14 cellular contexts compared by ENCODE assay signal in the genomic region with DNA sequence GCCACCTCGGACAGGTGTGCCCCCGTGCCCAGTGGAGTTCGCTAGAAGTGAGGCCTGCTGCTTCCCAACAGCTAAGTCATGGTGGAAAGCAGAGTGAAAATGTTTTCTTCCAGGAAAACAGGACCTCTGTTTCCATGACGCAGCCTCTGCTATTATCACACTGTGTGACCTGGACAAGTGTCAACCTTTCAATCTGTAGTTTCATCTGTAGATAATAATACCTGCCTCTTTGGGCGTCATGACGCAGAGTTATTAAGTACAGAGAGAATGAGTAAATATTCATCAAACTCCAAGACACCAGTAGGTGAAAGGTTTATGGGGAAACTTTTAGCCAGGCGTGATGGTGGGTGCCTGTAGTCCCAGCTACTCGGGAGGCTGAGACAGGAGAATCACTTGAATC.
DNase-seq lines count a peak whose midpoint lies in the region; ATAC-seq and TF ChIP-seq lines count a peak whose summit lies in the region.
"Had no signal": no experiment of that assay in that cellular context is flagged by ENCODE, and none has a peak within 500 bp of the region (broad histone marks: within the 10 kb centered on the region; RNA-seq: fewer than 3 reads in every experiment).

No MANE protein-coding gene starts in this region.

- H2AFZ ChIP-seq in mammary epithelial cell (ENCODE audit: low read depth, low read length) = no peak overlapping the region
- no peak overlapping the region for H2AFZ ChIP-seq in hepatocyte

- H3K9me3 Mint-ChIP-seq in progenitor cell of endocrine pancreas (ENCODE audit: low read depth) = peaks cover 3% of the 10 kb centered on the region

- H3K36me3 ChIP-seq in breast epithelium (no peaks in the 10 kb centered on the region), mammary epithelial cell (ENCODE audit: insufficient read depth, low read length) (no peaks in the 10 kb centered on the region), Panc1 (ENCODE audit: control insufficient read depth, insufficient read depth, low read length) (no peaks in the 10 kb centered on the region), hepatocyte (replicated peaks; ENCODE audit: insufficient read depth, low read depth) (no peaks in the 10 kb centered on the region)

- TF ChIP-seq POLR2A in breast epithelium (IDR thresholded peaks at IDR 0.05) = no peak

- no peak overlapping the region for H3K9ac ChIP-seq in mammary epithelial cell (ENCODE audit: insufficient read depth, low read length)

- H4K20me1 ChIP-seq in mammary epithelial cell (ENCODE audit: insufficient read depth, low read length) (no peaks in the 10 kb centered on the region), hepatocyte (ENCODE audit: insufficient read depth, poor library complexity, severe bottlenecking) (no peaks in the 10 kb centered on the region)

- DNase-seq in breast epithelium (ENCODE audit: low spot score in 2 of 2) (no peak), mammary epithelial cell (no peak), Panc1 (ENCODE audit: low read depth, low spot score) (no peak), hepatocyte (ENCODE audit: low spot score) (no peak), progenitor cell of endocrine pancreas (ENCODE audit: low spot score, unreplicated experiment) (no peak), A172 (ENCODE audit: low spot score) (no peak)
- DNase-seq in activated T-cell treated with anti-CD3 and anti-CD28 coated beads, Interleukin-2, amount 50 U/mL, for 1 hour = no peak
- DNase-seq: COR-L47, DMS53, NCI-H1436, NCI-H2107, NCI-H69, SHP77 had no signal

- WGBS in mammary epithelial cell (ENCODE audit: low coverage, missing lambda C conversion rate) = 96% methylated on average over 8 of the region's 8 CpGs
- WGBS in hepatocyte (ENCODE audit: low lambda C conversion rate, missing lambda C conversion rate) = 95% methylated on average over 8 of the region's 8 CpGs

- no peaks in the 10 kb centered on the region for H3K4me1 ChIP-seq in breast epithelium
- H3K4me1 ChIP-seq in mammary epithelial cell (ENCODE audit: insufficient read depth, low read length) = peaks cover 20% of the 10 kb centered on the region
- H3K4me1 ChIP-seq in Panc1 (ENCODE audit: control insufficient read depth, insufficient read depth, low read length) = peaks cover 26% of the 10 kb centered on the region
- H3K4me1 ChIP-seq in hepatocyte (ENCODE audit: insufficient read depth) = peaks cover 11% of the 10 kb centered on the region

- no peaks in the 10 kb centered on the region for H3K9me3 ChIP-seq in breast epithelium
- no peaks in the 10 kb centered on the region for H3K9me3 ChIP-seq in mammary epithelial cell (replicated peaks; ENCODE audit: insufficient read depth, low read length)
- no peaks in the 10 kb centered on the region for H3K9me3 ChIP-seq in Panc1 (ENCODE audit: control insufficient read depth, insufficient read depth, low read depth, low read length)
- H3K9me3 ChIP-seq in hepatocyte (ENCODE audit: low read depth) = no peaks in the 10 kb centered on the region

- H3K4me2 ChIP-seq in mammary epithelial cell (ENCODE audit: insufficient read depth, low read depth, low read length) = no peak overlapping the region
- H3K4me2 ChIP-seq in hepatocyte = no peak overlapping the region

- peaks cover 52% of the 10 kb centered on the region for H3K4me1 Mint-ChIP-seq in progenitor cell of endocrine pancreas (ENCODE audit: low read depth)

- no peaks in the 10 kb centered on the region for H3K36me3 Mint-ChIP-seq in progenitor cell of endocrine pancreas (ENCODE audit: insufficient read depth)

- in situ Hi-C loops in mammary epithelial cell (cut with MboI; ENCODE audit: low sequenced_read_pairs in 2 of 2) = no loop called here
- in situ Hi-C loops in Panc1 (cut with HindIII; ENCODE audit: low pct_unique_long_range_greater_than_20kb, low sequenced_read_pairs) = no loop called here

- H3K27ac ChIP-seq in breast epithelium (peak overlapping the region; percentile 79 to 89), mammary epithelial cell (ENCODE audit: insufficient read depth, low read depth, low read length) (no peak overlapping the region), Panc1 (ENCODE audit: low read length) (peak overlapping the region; percentile 35; the same call in 1 of the 2 replicates), hepatocyte (peak overlapping the region; percentile 84)

- H3K4me3 ChIP-seq in breast epithelium = no peak overlapping the region
- H3K4me3 ChIP-seq in mammary epithelial cell (replicated peaks in 1 of 3; ENCODE audit: insufficient read depth in 1 of 3, low read depth in 2 of 3, low read length in 3 of 3) = no peak overlapping the region
- H3K4me3 ChIP-seq in Panc1 (ENCODE audit: low read depth in 2 of 2, low read length in 2 of 2) = no peak overlapping the region
- H3K4me3 ChIP-seq in hepatocyte = no peak overlapping the region

- intact Hi-C loops in breast epithelium (cut with DNase I; ENCODE audit: low total_unique reads) = no loop called here
- intact Hi-C loops in mammary epithelial cell (cut with micrococcal nuclease) = loop anchor here (5.0 kb wide), 2 partner anchors 44 to 979 kb away; a partner anchor contains a TSS
- intact Hi-C loops in Panc1 (cut with micrococcal nuclease; ENCODE audit: unreplicated experiment) = no loop called here

- POLR2A ChIA-PET in Panc1 (lab: Charles Lee) = no interaction called here

- BruUV-seq in mammary epithelial cell (replicated peaks; lab: Mats Ljungman, UMichigan) = no TSS peak
- BruUV-seq in Panc1 (replicated peaks; lab: Mats Ljungman, UMichigan) = no TSS peak

- CTCF ChIA-PET in mammary epithelial cell (lab: Charles Lee; ENCODE audit: low non-redundant PET) = no interaction called here
- CTCF ChIA-PET in Panc1 (lab: Charles Lee) = no interaction called here

- peak overlapping the region; percentile 100 for H3K27ac Mint-ChIP-seq in progenitor cell of endocrine pancreas

- no peak overlapping the region for H3K4me3 Mint-ChIP-seq in progenitor cell of endocrine pancreas (ENCODE audit: low read depth)

- H3K27me3 ChIP-seq in breast epithelium = no peaks in the 10 kb centered on the region
- no peaks in the 10 kb centered on the region for H3K27me3 ChIP-seq in mammary epithelial cell (ENCODE audit: insufficient read depth, low read length)
- H3K27me3 ChIP-seq in Panc1 (ENCODE audit: control insufficient read depth, insufficient read depth, low read length) = no peaks in the 10 kb centered on the region
- no peaks in the 10 kb centered on the region for H3K27me3 ChIP-seq in hepatocyte

- ATAC-seq in Panc1 = no peak
- no peak for ATAC-seq in HG02840 (IDR thresholded peaks at IDR 0.05; ENCODE audit: low FRiP score, unreplicated experiment)

- H3K9me2 ChIP-seq in hepatocyte (replicated peaks; ENCODE audit: insufficient read depth) = no peaks in the 10 kb centered on the region

- dilution Hi-C loops in mammary epithelial cell (cut with HindIII; ENCODE audit: low sequenced_read_pairs) = no loop called here

- TF ChIP-seq CTCF in breast epithelium (IDR thresholded peaks at IDR 0.05) (no peak), mammary epithelial cell (conservative IDR thresholded peaks at IDR 0.05 in 1 of 2, IDR thresholded peaks at IDR 0.05 in 1 of 2; ENCODE audit: extremely low read depth in 1 of 2, insufficient read depth in 1 of 2, low read depth in 1 of 2, low read length in 2 of 2) (no peak), Panc1 (IDR thresholded peaks at IDR 0.05) (no peak), hepatocyte (IDR thresholded peaks at IDR 0.05; ENCODE audit: poor library complexity) (no peak), progenitor cell of endocrine pancreas (IDR thresholded peaks at IDR 0.05; ENCODE audit: unreplicated experiment) (no peak)

- H3K79me2 ChIP-seq in mammary epithelial cell (ENCODE audit: insufficient read depth, low read length) = no peaks in the 10 kb centered on the region
- no peaks in the 10 kb centered on the region for H3K79me2 ChIP-seq in hepatocyte

- no peaks in the 10 kb centered on the region for H3K27me3 Mint-ChIP-seq in progenitor cell of endocrine pancreas
